In genomic region chr17:8337802-8338744, GRCh38 we compare ENCODE assay signal across 13 cellular contexts. TPM values are rescaled to one million over a fixed set of nuclear protein-coding genes. Genes with fewer than 3 reads are reported as not detected.
DNase-seq lines count a peak whose midpoint lies in the region; ATAC-seq and TF ChIP-seq lines count a peak whose summit lies in the region.
"Had no signal": no experiment of that assay in that cellular context is flagged by ENCODE, and none has a peak within 500 bp of the region (broad histone marks: within the 10 kb centered on the region; RNA-seq: fewer than 3 reads in every experiment).

No MANE protein-coding gene starts in this region.

- H3K36me3 ChIP-seq in SJCRH30 (no peaks in the 10 kb centered on the region), hepatocyte (replicated peaks; ENCODE audit: insufficient read depth, low read depth) (no peaks in the 10 kb centered on the region), upper lobe of right lung (no peaks in the 10 kb centered on the region), heart right ventricle (no peaks in the 10 kb centered on the region)
- H3K36me3 ChIP-seq: BLaER1, SJSA1, thyroid gland had no signal

- no peak overlapping the region for H3K4me3 Mint-ChIP-seq in natural killer cell
- no peak overlapping the region for H3K4me3 Mint-ChIP-seq in natural killer cell treated with Interleukin-12 subunit alpha and Interleukin-12 subunit beta and Interleukin-15 and Interleukin-18, amount 100 ng/mL, for 72 hours
- H3K4me3 Mint-ChIP-seq: activated CD4-positive, alpha-beta memory T cell treated with anti-CD3 and anti-CD28 coated beads for 36 hours had no signal

- H3K9me3 ChIP-seq in SJCRH30 (replicated peaks) (no peaks in the 10 kb centered on the region), hepatocyte (ENCODE audit: low read depth) (no peaks in the 10 kb centered on the region), upper lobe of right lung (no peaks in the 10 kb centered on the region), heart right ventricle (no peaks in the 10 kb centered on the region)
- H3K9me3 ChIP-seq: BLaER1, SJSA1, thyroid gland had no signal

- H3K4me1 Mint-ChIP-seq in natural killer cell: peaks cover 8 to 14% of the 10 kb centered on the region in 2 donors
- peaks cover 4 to 7% of the 10 kb centered on the region in 2 donors for H3K4me1 Mint-ChIP-seq in natural killer cell treated with Interleukin-12 subunit alpha and Interleukin-12 subunit beta and Interleukin-15 and Interleukin-18, amount 100 ng/mL, for 72 hours (ENCODE audit: low read depth in 2 of 2)

- intact Hi-C loops in natural killer cell (cut with micrococcal nuclease) (no loop called here), upper lobe of right lung (cut with DNase I) (no loop called here), heart right ventricle (cut with DNase I) (no loop called here)

- H3K4me1 ChIP-seq in SJCRH30 (peaks cover 21% of the 10 kb centered on the region), hepatocyte (ENCODE audit: insufficient read depth) (no peaks in the 10 kb centered on the region), upper lobe of right lung (no peaks in the 10 kb centered on the region), heart right ventricle (peaks cover 0 to 10% (median 0%) of the 10 kb centered on the region in 9 donors)
- H3K4me1 ChIP-seq: BLaER1, thyroid gland had no signal

- H2AFZ ChIP-seq in hepatocyte: no peak overlapping the region

- no peaks in the 10 kb centered on the region for H3K79me2 ChIP-seq in hepatocyte

- H4K20me1 ChIP-seq in hepatocyte (ENCODE audit: insufficient read depth, poor library complexity, severe bottlenecking): no peaks in the 10 kb centered on the region
- H4K20me1 ChIP-seq: BLaER1 had no signal

- DNase-seq in natural killer cell: no peak
- no peak for DNase-seq in natural killer cell treated with Interleukin-12 subunit alpha and Interleukin-12 subunit beta and Interleukin-15 and Interleukin-18, amount 100 ng/mL, for 72 hours (ENCODE audit: low spot score)
- DNase-seq in SJCRH30: no peak
- no peak for DNase-seq in hepatocyte (ENCODE audit: low spot score)
- no peak for DNase-seq in upper lobe of right lung
- DNase-seq in cerebellar nuclear complex (lab: John Stamatoyannopoulos, UW): no peak
- no peak for DNase-seq in SHP77 treated with DMSO at 0.1 percent for 48 hours (lab: John Stamatoyannopoulos, UW)
- no peak for DNase-seq in heart right ventricle
- DNase-seq: activated CD4-positive, alpha-beta memory T cell treated with anti-CD3 and anti-CD28 coated beads for 36 hours; stimulated activated CD4-positive, alpha-beta T cell treated with anti-CD3 and anti-CD28 coated beads, Interleukin-4, amount 100 ng/mL, for 4 hours; thyroid gland had no signal

- 0 out of 2 replicates have a peak overlapping the region, but pooled peaks have one; percentile 12 for H3K4me3 ChIP-seq in SJCRH30
- H3K4me3 ChIP-seq in hepatocyte: no peak overlapping the region
- peak overlapping the region; percentile 28 for H3K4me3 ChIP-seq in upper lobe of right lung
- H3K4me3 ChIP-seq in heart right ventricle: no peak overlapping the region
- H3K4me3 ChIP-seq: BLaER1, SJSA1, thyroid gland had no signal

- H3K27me3 Mint-ChIP-seq in natural killer cell (ENCODE audit: low read depth in 2 of 2): no peaks in the 10 kb centered on the region
- peaks cover 0 to 4% of the 10 kb centered on the region in 2 donors for H3K27me3 Mint-ChIP-seq in natural killer cell treated with Interleukin-12 subunit alpha and Interleukin-12 subunit beta and Interleukin-15 and Interleukin-18, amount 100 ng/mL, for 72 hours

- no peaks in the 10 kb centered on the region for H3K36me3 Mint-ChIP-seq in natural killer cell
- no peaks in the 10 kb centered on the region for H3K36me3 Mint-ChIP-seq in natural killer cell treated with Interleukin-12 subunit alpha and Interleukin-12 subunit beta and Interleukin-15 and Interleukin-18, amount 100 ng/mL, for 72 hours
- H3K36me3 Mint-ChIP-seq: activated CD4-positive, alpha-beta memory T cell treated with anti-CD3 and anti-CD28 coated beads for 36 hours had no signal

- ATAC-seq in natural killer cell (peak; percentile 26 to 52 (median 45)), upper lobe of right lung (peak; percentile 37), heart right ventricle (no peak)
- ATAC-seq in natural killer cell treated with Interleukin-12 subunit alpha and Interleukin-12 subunit beta and Interleukin-15 and Interleukin-18, amount 100 ng/mL, for 72 hours: no peak

- H3K27ac Mint-ChIP-seq in natural killer cell: peak overlapping the region in 1 of 2 donors; percentile 33
- peak overlapping the region in 1 of 2 donors; percentile 5 for H3K27ac Mint-ChIP-seq in natural killer cell treated with Interleukin-12 subunit alpha and Interleukin-12 subunit beta and Interleukin-15 and Interleukin-18, amount 100 ng/mL, for 72 hours
- H3K27ac Mint-ChIP-seq: activated CD4-positive, alpha-beta memory T cell treated with anti-CD3 and anti-CD28 coated beads for 36 hours had no signal

- peak overlapping the region; percentile 52 for H3K4me2 ChIP-seq in hepatocyte
- H3K4me2 ChIP-seq: BLaER1 had no signal

- no peaks in the 10 kb centered on the region for H3K9me2 ChIP-seq in hepatocyte (replicated peaks; ENCODE audit: insufficient read depth)

- H3K27ac ChIP-seq in SJCRH30 (0 out of 2 replicates have a peak overlapping the region, but pooled peaks have one; percentile 10), hepatocyte (no peak overlapping the region), upper lobe of right lung (no peak overlapping the region), heart right ventricle (no peak overlapping the region)
- H3K27ac ChIP-seq: BLaER1, SJSA1, thyroid gland had no signal

- WGBS in hepatocyte (ENCODE audit: low lambda C conversion rate, missing lambda C conversion rate): 29% methylated on average over 11 of the region's 11 CpGs
- 47 to 50% methylated on average over 11 of the region's 11 CpGs for WGBS in heart right ventricle, 2 donors

- H3K9me3 Mint-ChIP-seq in natural killer cell: no peaks in the 10 kb centered on the region
- no peaks in the 10 kb centered on the region for H3K9me3 Mint-ChIP-seq in natural killer cell treated with Interleukin-12 subunit alpha and Interleukin-12 subunit beta and Interleukin-15 and Interleukin-18, amount 100 ng/mL, for 72 hours
- H3K9me3 Mint-ChIP-seq: activated CD4-positive, alpha-beta memory T cell treated with anti-CD3 and anti-CD28 coated beads for 36 hours had no signal

- TF ChIP-seq CTCF in natural killer cell (IDR thresholded peaks at IDR 0.05) (no peak), hepatocyte (IDR thresholded peaks at IDR 0.05; ENCODE audit: poor library complexity) (no peak), upper lobe of right lung (IDR thresholded peaks at IDR 0.05) (no peak), heart right ventricle (IDR thresholded peaks at IDR 0.05) (no peak)

- H3K27me3 ChIP-seq in SJCRH30 (no peaks in the 10 kb centered on the region), hepatocyte (no peaks in the 10 kb centered on the region), upper lobe of right lung (no peaks in the 10 kb centered on the region), heart right ventricle (no peaks in the 10 kb centered on the region)
- H3K27me3 ChIP-seq: BLaER1, SJSA1, thyroid gland had no signal

RNA-seq across cellular contexts. Expression of gene ODF4, which starts 1.6 kb away (rescaled TPM):
- not detected for total RNA-seq in natural killer cell
- total RNA-seq in natural killer cell treated with Interleukin-12 subunit alpha and Interleukin-12 subunit beta and Interleukin-15 and Interleukin-18, amount 100 ng/mL, for 72 hours: not detected
- total RNA-seq in SJCRH30 (2014; rRNA removed; shearing (Covaris generic)): not detected in 2 replicates
- not detected in 2 replicates for total RNA-seq in hepatocyte
- polyA plus RNA-seq in hepatocyte: not detected in 2 replicates
- total RNA-seq in upper lobe of right lung: not detected
- total RNA-seq in heart right ventricle: not detected
- polyA plus RNA-seq in heart right ventricle: not detected
- total RNA-seq: activated CD4-positive, alpha-beta memory T cell treated with anti-CD3 and anti-CD28 coated beads for 36 hours; SJSA1; thyroid gland had no signal

RNA-seq across cellular contexts. Expression of gene ARHGEF15, which starts 28.0 kb away (rescaled TPM):
- not detected for total RNA-seq in natural killer cell
- total RNA-seq in natural killer cell treated with Interleukin-12 subunit alpha and Interleukin-12 subunit beta and Interleukin-15 and Interleukin-18, amount 100 ng/mL, for 72 hours: not detected
- total RNA-seq in SJCRH30 (2014; rRNA removed; shearing (Covaris generic)): 0.71 and 1.8 TPM in 2 replicates
- 0.03 and 0.12 TPM in 2 replicates for total RNA-seq in hepatocyte
- polyA plus RNA-seq in hepatocyte: 0.32 TPM in 1 of 2 replicates, not detected in the other
- 29.9 TPM for total RNA-seq in upper lobe of right lung
- 10 to 100 TPM; 13.5 to 30.6 (median 19.4) TPM for total RNA-seq in heart right ventricle
- polyA plus RNA-seq in heart right ventricle: 10 to 100 TPM; 11.1 to 32.7 TPM
- total RNA-seq: activated CD4-positive, alpha-beta memory T cell treated with anti-CD3 and anti-CD28 coated beads for 36 hours; SJSA1 had no signal

RNA-seq across cellular contexts. Expression of gene SLC25A35, which starts 42.9 kb away (rescaled TPM):
- 10 to 100 TPM; 10.7 to 17.5 (median 16.8) TPM for total RNA-seq in natural killer cell
- 1 to 10 TPM; 4.4 to 5.2 TPM for total RNA-seq in natural killer cell treated with Interleukin-12 subunit alpha and Interleukin-12 subunit beta and Interleukin-15 and Interleukin-18, amount 100 ng/mL, for 72 hours
- total RNA-seq in SJCRH30 (2014; rRNA removed; shearing (Covaris generic)): 1.0 and 1.6 TPM in 2 replicates
- 0.52 and 1.6 TPM in 2 replicates for total RNA-seq in hepatocyte
- polyA plus RNA-seq in hepatocyte: 1.9 and 3.0 TPM in 2 replicates
- total RNA-seq in upper lobe of right lung: 7.4 TPM
- 1 to 10 TPM; 1.5 to 4.5 (median 2.3) TPM for total RNA-seq in heart right ventricle
- 1 to 10 TPM; 2.4 to 6.8 TPM for polyA plus RNA-seq in heart right ventricle

RNA-seq across cellular contexts. Expression of gene RPL26, which starts 44.9 kb away (rescaled TPM):
- total RNA-seq in natural killer cell: 1,000 to 10,000 TPM; 1,481 to 1,796 (median 1,628) TPM
- 1,000 to 10,000 TPM in 1 of 2 donors, 100 to 1,000 TPM in 1; 884 to 1,221 TPM for total RNA-seq in natural killer cell treated with Interleukin-12 subunit alpha and Interleukin-12 subunit beta and Interleukin-15 and Interleukin-18, amount 100 ng/mL, for 72 hours
- 3,054 and 3,660 TPM in 2 replicates for total RNA-seq in SJCRH30 (2014; rRNA removed; shearing (Covaris generic))
- total RNA-seq in hepatocyte: 3,628 and 3,816 TPM in 2 replicates
- polyA plus RNA-seq in hepatocyte: 403 and 411 TPM in 2 replicates
- total RNA-seq in upper lobe of right lung: 1,173 TPM
- 1,000 to 10,000 TPM; 1,004 to 1,398 (median 1,028) TPM for total RNA-seq in heart right ventricle
- polyA plus RNA-seq in heart right ventricle: 1,000 to 10,000 TPM in 1 of 2 donors, 100 to 1,000 TPM in 1; 890 to 4,129 TPM

Comparison
In these comparisons a context has a peak if more than half of its experiments do, and no peak if none do; other contexts are left out.
1. ATAC-seq: peak in natural killer cell (3 of 3) and upper lobe of right lung (single experiment); none in natural killer cell treated with Interleukin-12 subunit alpha and Interleukin-12 subunit beta and Interleukin-15 and Interleukin-18, amount 100 ng/mL, for 72 hours (0 of 2) and heart right ventricle (0 of 8).
2. H3K4me3 ChIP-seq: peak in SJCRH30 (single experiment) and upper lobe of right lung (single experiment); none in hepatocyte (single experiment) and heart right ventricle (0 of 10).